ENCODE assay signal across 1 cellular context in the genomic region with DNA sequence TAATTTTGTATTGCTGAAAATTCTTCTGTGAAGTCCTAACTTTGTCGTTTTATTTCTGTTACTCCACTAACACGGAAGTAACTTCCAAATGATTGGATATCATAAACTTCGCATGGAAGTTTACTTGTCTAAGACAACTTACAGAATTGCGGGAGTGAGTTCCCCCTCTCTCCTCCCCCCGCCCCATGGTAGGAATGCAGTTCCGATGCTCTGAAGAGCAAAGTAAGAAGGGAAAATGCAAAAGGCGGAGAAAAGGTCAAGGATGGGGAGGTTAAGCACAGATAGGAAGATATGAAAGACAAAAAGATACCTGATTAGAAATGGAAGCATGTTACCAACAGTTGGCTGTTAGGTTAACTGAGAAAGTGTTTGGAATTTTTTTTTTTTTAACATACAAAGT.
TF ChIP-seq lines count a peak whose summit lies in the region.

No MANE protein-coding gene starts in this region.

TF ChIP-seq in K562, 482 proteins besides CTCF, POLR2A, EP300 and RAD21 (continued from another document):
- TF ChIP-seq, protein P1, sequence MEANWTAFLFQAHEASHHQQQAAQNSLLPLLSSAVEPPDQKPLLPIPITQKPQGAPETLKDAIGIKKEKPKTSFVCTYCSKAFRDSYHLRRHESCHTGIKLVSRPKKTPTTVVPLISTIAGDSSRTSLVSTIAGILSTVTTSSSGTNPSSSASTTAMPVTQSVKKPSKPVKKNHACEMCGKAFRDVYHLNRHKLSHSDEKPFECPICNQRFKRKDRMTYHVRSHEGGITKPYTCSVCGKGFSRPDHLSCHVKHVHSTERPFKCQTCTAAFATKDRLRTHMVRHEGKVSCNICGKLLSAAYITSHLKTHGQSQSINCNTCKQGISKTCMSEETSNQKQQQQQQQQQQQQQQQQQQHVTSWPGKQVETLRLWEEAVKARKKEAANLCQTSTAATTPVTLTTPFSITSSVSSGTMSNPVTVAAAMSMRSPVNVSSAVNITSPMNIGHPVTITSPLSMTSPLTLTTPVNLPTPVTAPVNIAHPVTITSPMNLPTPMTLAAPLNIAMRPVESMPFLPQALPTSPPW (CRISPR knock-in tag; IDR thresholded peaks at IDR 0.05), result peak; percentile 76
- no peak for TF ChIP-seq ZFP36 (IDR thresholded peaks at IDR 0.05; ENCODE audit: low read depth, low read length, partially characterized antibody)
- 0 out of 2 replicates have a peak, but pooled peaks have one; percentile 33 for TF ChIP-seq SMARCC2 (IDR thresholded peaks at IDR 0.05; ENCODE audit: low read depth)
- no peak for TF ChIP-seq CTBP1 (IDR thresholded peaks at IDR 0.05; ENCODE audit: borderline replicate concordance)
- TF ChIP-seq, protein P2, sequence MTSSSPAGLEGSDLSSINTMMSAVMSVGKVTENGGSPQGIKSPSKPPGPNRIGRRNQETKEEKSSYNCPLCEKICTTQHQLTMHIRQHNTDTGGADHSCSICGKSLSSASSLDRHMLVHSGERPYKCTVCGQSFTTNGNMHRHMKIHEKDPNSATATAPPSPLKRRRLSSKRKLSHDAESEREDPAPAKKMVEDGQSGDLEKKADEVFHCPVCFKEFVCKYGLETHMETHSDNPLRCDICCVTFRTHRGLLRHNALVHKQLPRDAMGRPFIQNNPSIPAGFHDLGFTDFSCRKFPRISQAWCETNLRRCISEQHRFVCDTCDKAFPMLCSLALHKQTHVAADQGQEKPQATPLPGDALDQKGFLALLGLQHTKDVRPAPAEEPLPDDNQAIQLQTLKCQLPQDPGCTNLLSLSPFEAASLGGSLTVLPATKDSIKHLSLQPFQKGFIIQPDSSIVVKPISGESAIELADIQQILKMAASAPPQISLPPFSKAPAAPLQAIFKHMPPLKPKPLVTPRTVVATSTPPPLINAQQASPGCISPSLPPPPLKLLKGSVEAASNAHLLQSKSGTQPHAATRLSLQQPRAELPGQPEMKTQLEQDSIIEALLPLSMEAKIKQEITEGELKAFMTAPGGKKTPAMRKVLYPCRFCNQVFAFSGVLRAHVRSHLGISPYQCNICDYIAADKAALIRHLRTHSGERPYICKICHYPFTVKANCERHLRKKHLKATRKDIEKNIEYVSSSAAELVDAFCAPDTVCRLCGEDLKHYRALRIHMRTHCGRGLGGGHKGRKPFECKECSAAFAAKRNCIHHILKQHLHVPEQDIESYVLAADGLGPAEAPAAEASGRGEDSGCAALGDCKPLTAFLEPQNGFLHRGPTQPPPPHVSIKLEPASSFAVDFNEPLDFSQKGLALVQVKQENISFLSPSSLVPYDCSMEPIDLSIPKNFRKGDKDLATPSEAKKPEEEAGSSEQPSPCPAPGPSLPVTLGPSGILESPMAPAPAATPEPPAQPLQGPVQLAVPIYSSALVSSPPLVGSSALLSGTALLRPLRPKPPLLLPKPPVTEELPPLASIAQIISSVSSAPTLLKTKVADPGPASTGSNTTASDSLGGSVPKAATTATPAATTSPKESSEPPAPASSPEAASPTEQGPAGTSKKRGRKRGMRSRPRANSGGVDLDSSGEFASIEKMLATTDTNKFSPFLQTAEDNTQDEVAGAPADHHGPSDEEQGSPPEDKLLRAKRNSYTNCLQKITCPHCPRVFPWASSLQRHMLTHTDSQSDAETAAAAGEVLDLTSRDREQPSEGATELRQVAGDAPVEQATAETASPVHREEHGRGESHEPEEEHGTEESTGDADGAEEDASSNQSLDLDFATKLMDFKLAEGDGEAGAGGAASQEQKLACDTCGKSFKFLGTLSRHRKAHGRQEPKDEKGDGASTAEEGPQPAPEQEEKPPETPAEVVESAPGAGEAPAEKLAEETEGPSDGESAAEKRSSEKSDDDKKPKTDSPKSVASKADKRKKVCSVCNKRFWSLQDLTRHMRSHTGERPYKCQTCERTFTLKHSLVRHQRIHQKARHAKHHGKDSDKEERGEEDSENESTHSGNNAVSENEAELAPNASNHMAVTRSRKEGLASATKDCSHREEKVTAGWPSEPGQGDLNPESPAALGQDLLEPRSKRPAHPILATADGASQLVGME (CRISPR knock-in tag; IDR thresholded peaks at IDR 0.05), result no peak
- 0 out of 4 replicates have a peak, but pooled peaks of 1 of the 2 experiments have one; percentile 35 for TF ChIP-seq MAZ (CRISPR knock-in tag; conservative IDR thresholded peaks at IDR 0.05 in 1 of 2, IDR thresholded peaks at IDR 0.05 in 1 of 2)
- TF ChIP-seq TEAD4 (IDR thresholded peaks at IDR 0.05; ENCODE audit: low read length), result peak; percentile 13; the same call in 1 of the 2 replicates
- TF ChIP-seq TEAD4 (CRISPR knock-in tag; IDR thresholded peaks at IDR 0.05; ENCODE audit: borderline replicate concordance), result no peak
- TF ChIP-seq SMARCA4 (IDR thresholded peaks at IDR 0.05), result 0 out of 2 replicates have a peak, but pooled peaks have one; percentile 30
